Comparison of ENCODE assay signal across 27 cellular contexts in genomic region chr3:141950572-141951493, GRCh38.
DNase-seq lines count a peak whose midpoint lies in the region; ATAC-seq and TF ChIP-seq lines count a peak whose summit lies in the region.
"Had no signal": no experiment of that assay in that cellular context is flagged by ENCODE, and none has a peak within 500 bp of the region (broad histone marks: within the 10 kb centered on the region; RNA-seq: fewer than 3 reads in every experiment).

No MANE protein-coding gene starts in this region.

- no peaks in the 10 kb centered on the region for H3K9me3 Mint-ChIP-seq in endodermal cell
- H3K9me3 Mint-ChIP-seq: activated naive CD4-positive, alpha-beta T cell treated with anti-CD3 and anti-CD28 coated beads, Interleukin-2, amount 50 U/mL, for 24 hours; stimulated activated naive CD8-positive, alpha-beta T cell treated with anti-CD3 and anti-CD28 coated beads, Interleukin-15, Interleukin-2, amounts not matched to agents 100 ng/mL and 50 ng/mL, for 24 hours had no signal

- intact Hi-C loops in PC-3 (cut with micrococcal nuclease) (no loop called here), posterior vena cava (cut with DNase I) (no loop called here)

- no peak overlapping the region for H3K4me2 ChIP-seq in PC-3 (ENCODE audit: low read length)

- H3K9me3 ChIP-seq in PC-3 (ENCODE audit: low read length) (no peaks in the 10 kb centered on the region), endodermal cell (ENCODE audit: control insufficient read depth, low read length) (no peaks in the 10 kb centered on the region)
- H3K9me3 ChIP-seq: pancreas, vagina had no signal

- H3K4me3 ChIP-seq in PC-3 (ENCODE audit: low read length) (no peak overlapping the region), endodermal cell (ENCODE audit: low read length) (no peak overlapping the region)
- H3K4me3 ChIP-seq: lung, pancreas, vagina had no signal

- no peaks in the 10 kb centered on the region for H3F3A ChIP-seq in PC-3 (ENCODE audit: low read length, unreplicated experiment)

- POLR2A ChIA-PET in PC-3 (lab: Charles Lee; ENCODE audit: unreplicated experiment) = interaction anchor here (0.6 kb wide), 1 partner anchor 55 kb away, joined by 4 read pairs; no protein-coding TSS in a partner anchor

- H3K27ac ChIP-seq in C4-2B (peak overlapping the region; percentile 49), PC-3 (ENCODE audit: low read length) (no peak overlapping the region), endodermal cell (ENCODE audit: low read depth, low read length) (no peak overlapping the region)
- H3K27ac ChIP-seq: epithelial cell of prostate, pancreas, vagina had no signal

- H3K27me3 Mint-ChIP-seq in endodermal cell (ENCODE audit: insufficient read depth) = no peaks in the 10 kb centered on the region
- H3K27me3 Mint-ChIP-seq: activated naive CD4-positive, alpha-beta T cell treated with anti-CD3 and anti-CD28 coated beads, Interleukin-2, amount 50 U/mL, for 24 hours; B cell; stimulated activated naive CD8-positive, alpha-beta T cell treated with anti-CD3 and anti-CD28 coated beads, Interleukin-15, Interleukin-2, amounts not matched to agents 100 ng/mL and 50 ng/mL, for 24 hours had no signal

- H3K9me2 ChIP-seq in PC-3 (replicated peaks; ENCODE audit: low read length) = no peaks in the 10 kb centered on the region

- no peak overlapping the region for H3K27ac Mint-ChIP-seq in endodermal cell
- H3K27ac Mint-ChIP-seq: activated CD8-positive, alpha-beta T cell treated with anti-CD3 and anti-CD28 coated beads, Interleukin-2, amount 10 ng/mL, durations not matched to agents 7 days and 5 days; activated naive CD4-positive, alpha-beta T cell treated with anti-CD3 and anti-CD28 coated beads, Interleukin-2, amount 50 U/mL, for 24 hours; B cell had no signal

- H3K4me1 ChIP-seq in PC-3 (ENCODE audit: insufficient read depth, low read length) (no peaks in the 10 kb centered on the region), endodermal cell (ENCODE audit: control insufficient read depth, insufficient read depth, low read length) (no peaks in the 10 kb centered on the region)
- H3K4me1 ChIP-seq: pancreas had no signal

- BruUV-seq in PC-3 (replicated peaks; lab: Mats Ljungman, UMichigan) = no TSS peak

- H3K9ac ChIP-seq in PC-3 (ENCODE audit: low read length) (no peak overlapping the region), endodermal cell (ENCODE audit: extremely low read depth, low read length, poor library complexity, severe bottlenecking) (no peak overlapping the region)

- H3K79me2 ChIP-seq in PC-3 (ENCODE audit: low read length) = no peaks in the 10 kb centered on the region

- ATAC-seq in PC-3 (peak; percentile 70), GM18502 (IDR thresholded peaks at IDR 0.05; ENCODE audit: poor library complexity, unreplicated experiment) (no peak), SK-N-SH treated with all-trans-retinoic acid at 6 μM for 48 hours (no peak), GM21528 (IDR thresholded peaks at IDR 0.05; ENCODE audit: low FRiP score, unreplicated experiment) (no peak)
- ATAC-seq: activated CD8-positive, alpha-beta T cell treated with anti-CD3 and anti-CD28 coated beads, Interleukin-2, amount 10 ng/mL, durations not matched to agents 7 days and 5 days; HCT116; pancreas had no signal

- no peak overlapping the region for H3K4me3 Mint-ChIP-seq in endodermal cell
- H3K4me3 Mint-ChIP-seq: activated CD8-positive, alpha-beta T cell treated with anti-CD3 and anti-CD28 coated beads, Interleukin-2, amount 10 ng/mL, durations not matched to agents 7 days and 5 days; activated naive CD4-positive, alpha-beta T cell treated with anti-CD3 and anti-CD28 coated beads, Interleukin-2, amount 50 U/mL, for 24 hours; B cell; stimulated activated naive CD8-positive, alpha-beta T cell treated with anti-CD3 and anti-CD28 coated beads, Interleukin-15, Interleukin-2, amounts not matched to agents 100 ng/mL and 50 ng/mL, for 24 hours had no signal

- no peak for TF ChIP-seq CTCF in C4-2B (conservative IDR thresholded peaks at IDR 0.05)
- no peak for TF ChIP-seq CTCF in PC-3 (conservative IDR thresholded peaks at IDR 0.05; ENCODE audit: low read depth, low read length)
- no peak for TF ChIP-seq CTCF in endodermal cell (conservative IDR thresholded peaks at IDR 0.05)

- H3K27me3 ChIP-seq in PC-3 (ENCODE audit: low read length) (no peaks in the 10 kb centered on the region), endodermal cell (ENCODE audit: control insufficient read depth, insufficient read depth, low read length, poor library complexity, severe bottlenecking) (no peaks in the 10 kb centered on the region)
- H3K27me3 ChIP-seq: pancreas, vagina had no signal

- no peak for DNase-seq in PC-3
- DNase-seq in endodermal cell = peak; percentile 13
- DNase-seq in posterior vena cava (ENCODE audit: low spot score) = peak; percentile 32
- no peak for DNase-seq in effector CD4-positive, alpha-beta T cell
- DNase-seq: activated CD4-positive, alpha-beta T cell treated with anti-CD3 and anti-CD28 coated beads for 4 hours; activated CD8-positive, alpha-beta T cell treated with anti-CD3 and anti-CD28 coated beads, Interleukin-2, amount 10 ng/mL, durations not matched to agents 7 days and 5 days; activated T-cell treated with anti-CD3 and anti-CD28 coated beads for 4 hours; amniotic stem cell; COR-L47; DMS53; hippocampal formation; MV-4-11; NCI-H187; NCI-H510A treated with DMSO at 0.1 percent for 48 hours; pancreas; T-helper 2 cell had no signal

- peaks cover 9% of the 10 kb centered on the region for H3K36me3 Mint-ChIP-seq in endodermal cell (ENCODE audit: low read depth)

- WGBS in endodermal cell (ENCODE audit: insufficient coverage in 1 of 2, insufficient read length in 1 of 2), 2 experiments = 91 to 100% methylated on average over 3 to 4 of the region's 4 CpGs

- H3K4me1 Mint-ChIP-seq in endodermal cell = peaks cover 2% of the 10 kb centered on the region

- H3K36me3 ChIP-seq in PC-3 (ENCODE audit: low read depth, low read length) (no peaks in the 10 kb centered on the region), endodermal cell (ENCODE audit: control insufficient read depth, insufficient read depth, low read length) (no peaks in the 10 kb centered on the region)
- H3K36me3 ChIP-seq: vagina had no signal

- H2AFZ ChIP-seq in PC-3 (ENCODE audit: low read length) = no peak overlapping the region

- no peaks in the 10 kb centered on the region for H4K20me1 ChIP-seq in PC-3 (ENCODE audit: low read length)

- CTCF ChIA-PET in PC-3 (lab: Charles Lee) = no interaction called here

TF ChIP-seq in SK-N-SH treated with all-trans-retinoic acid at 6 μM for 48 hours, 23 proteins besides CTCF, POLR2A, EP300 and RAD21 (continues in another document):
- TF ChIP-seq ARNTL (CRISPR knock-in tag; IDR thresholded peaks at IDR 0.05; ENCODE audit: borderline replicate concordance, low read depth) (no peak), ZC3H10 (CRISPR knock-in tag; IDR thresholded peaks at IDR 0.05) (no peak), POU6F1 (CRISPR knock-in tag; IDR thresholded peaks at IDR 0.05; ENCODE audit: borderline replicate concordance, low read depth) (no peak), TCF4 (CRISPR knock-in tag; IDR thresholded peaks at IDR 0.05; ENCODE audit: borderline replicate concordance) (no peak), BACH2 (CRISPR knock-in tag; IDR thresholded peaks at IDR 0.05; ENCODE audit: borderline replicate concordance) (no peak), ZNF8 (CRISPR knock-in tag; IDR thresholded peaks at IDR 0.05) (no peak), ZNF70 (CRISPR knock-in tag; IDR thresholded peaks at IDR 0.05) (no peak)
- TF ChIP-seq, protein P1, sequence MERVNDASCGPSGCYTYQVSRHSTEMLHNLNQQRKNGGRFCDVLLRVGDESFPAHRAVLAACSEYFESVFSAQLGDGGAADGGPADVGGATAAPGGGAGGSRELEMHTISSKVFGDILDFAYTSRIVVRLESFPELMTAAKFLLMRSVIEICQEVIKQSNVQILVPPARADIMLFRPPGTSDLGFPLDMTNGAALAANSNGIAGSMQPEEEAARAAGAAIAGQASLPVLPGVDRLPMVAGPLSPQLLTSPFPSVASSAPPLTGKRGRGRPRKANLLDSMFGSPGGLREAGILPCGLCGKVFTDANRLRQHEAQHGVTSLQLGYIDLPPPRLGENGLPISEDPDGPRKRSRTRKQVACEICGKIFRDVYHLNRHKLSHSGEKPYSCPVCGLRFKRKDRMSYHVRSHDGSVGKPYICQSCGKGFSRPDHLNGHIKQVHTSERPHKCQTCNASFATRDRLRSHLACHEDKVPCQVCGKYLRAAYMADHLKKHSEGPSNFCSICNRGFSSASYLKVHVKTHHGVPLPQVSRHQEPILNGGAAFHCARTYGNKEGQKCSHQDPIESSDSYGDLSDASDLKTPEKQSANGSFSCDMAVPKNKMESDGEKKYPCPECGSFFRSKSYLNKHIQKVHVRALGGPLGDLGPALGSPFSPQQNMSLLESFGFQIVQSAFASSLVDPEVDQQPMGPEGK (CRISPR knock-in tag; IDR thresholded peaks at IDR 0.05; ENCODE audit: borderline replicate concordance) = no peak

Comparison
In these comparisons a context has a peak if more than half of its experiments do, and no peak if none do; other contexts are left out.
1. DNase-seq: peak in endodermal cell (single experiment) and posterior vena cava (single experiment); none in PC-3 (single experiment) and effector CD4-positive, alpha-beta T cell (single experiment).